8 cellular contexts compared by ENCODE assay signal in genomic region chr20:23889775-23890187, GRCh38. TPM values are rescaled to one million over a fixed set of nuclear protein-coding genes. Genes with fewer than 3 reads are reported as not detected.
DNase-seq lines count a peak whose midpoint lies in the region; ATAC-seq and TF ChIP-seq lines count a peak whose summit lies in the region.

No MANE protein-coding gene starts in this region.

- no peaks in the 10 kb centered on the region for H3K9me3 ChIP-seq in CD4-positive, alpha-beta T cell (ENCODE audit: control insufficient read depth, low read length)
- H3K9me3 ChIP-seq in heart right ventricle, result peaks cover 0 to 3% (median 0%) of the 10 kb centered on the region in 11 donors
- H3K9me3 ChIP-seq in sigmoid colon, result no peaks in the 10 kb centered on the region

- H3K27ac Mint-ChIP-seq in CD4-positive, alpha-beta T cell, result no peak overlapping the region

- H3K27me3 Mint-ChIP-seq in CD4-positive, alpha-beta T cell, result no peaks in the 10 kb centered on the region

- intact Hi-C loops in CD4-positive, alpha-beta T cell (cut with DNase I, micrococcal nuclease), result loop anchor here (1.0 to 10.0 kb wide), 9 partner anchors 45 to 1025 kb away; no protein-coding TSS in a partner anchor
- intact Hi-C loops in heart right ventricle (cut with DNase I), result no loop called here
- intact Hi-C loops in sigmoid colon (cut with DNase I), result loop anchor here (10.0 kb wide), 1 partner anchor 1025 kb away; no protein-coding TSS in a partner anchor

- no peaks in the 10 kb centered on the region for H3K27me3 ChIP-seq in CD4-positive, alpha-beta T cell (ENCODE audit: control insufficient read depth, insufficient read depth, low read length)
- H3K27me3 ChIP-seq in heart right ventricle (peaks cover 0 to 34% (median 6%) of the 10 kb centered on the region in 7 donors), sigmoid colon (peaks cover 0 to 3% (median 0%) of the 10 kb centered on the region in 3 donors)

- CTCF ChIA-PET in CD4-positive, alpha-beta T cell (lab: Charles Lee), result no interaction called here

- no peaks in the 10 kb centered on the region for H3K4me1 ChIP-seq in heart right ventricle
- no peaks in the 10 kb centered on the region for H3K4me1 ChIP-seq in sigmoid colon

- H3K36me3 ChIP-seq in heart right ventricle (no peaks in the 10 kb centered on the region), sigmoid colon (no peaks in the 10 kb centered on the region)

- H3K27ac ChIP-seq in CD4-positive, alpha-beta T cell (ENCODE audit: low read depth, low read length), result no peak overlapping the region
- H3K27ac ChIP-seq in heart right ventricle (no peak overlapping the region), sigmoid colon (no peak overlapping the region)

- peak; percentile 76 for TF ChIP-seq CTCF in CD4-positive, alpha-beta T cell (IDR thresholded peaks at IDR 0.05)
- TF ChIP-seq CTCF in heart right ventricle (IDR thresholded peaks at IDR 0.05), result peak; percentile 35 to 87 (median 71)
- peak; percentile 7 to 60 (median 43) for TF ChIP-seq CTCF in sigmoid colon (IDR thresholded peaks at IDR 0.05)

- peak; percentile 31 to 67 (median 56) for DNase-seq in CD4-positive, alpha-beta T cell
- DNase-seq in KG1 (lab: John Stamatoyannopoulos, UW), result peak; percentile 6
- DNase-seq in activated naive CD4-positive, alpha-beta T cell treated with anti-CD3 and anti-CD28 coated beads, Interleukin-2, amount 50 U/mL, for 16 hours, result peak; percentile 62
- DNase-seq in heart right ventricle, result peak; percentile 16 to 29
- DNase-seq in sigmoid colon, result no peak

- H3K9me3 Mint-ChIP-seq in CD4-positive, alpha-beta T cell, result no peaks in the 10 kb centered on the region

- POLR2A ChIA-PET in CD4-positive, alpha-beta T cell (lab: Charles Lee), result no interaction called here

- no peaks in the 10 kb centered on the region for H3K36me3 Mint-ChIP-seq in CD4-positive, alpha-beta T cell (ENCODE audit: low read depth)

- peak; percentile 98 for ATAC-seq in CD4-positive, alpha-beta T cell (ENCODE audit: poor library complexity)
- ATAC-seq in GM19397 (IDR thresholded peaks at IDR 0.05; ENCODE audit: unreplicated experiment) (peak; percentile 84), SK-N-SH treated with all-trans-retinoic acid at 6 μM for 48 hours (peak; percentile 90), heart right ventricle (peak; percentile 75 to 89 (median 84)), GM21528 (IDR thresholded peaks at IDR 0.05; ENCODE audit: low FRiP score, unreplicated experiment) (no peak)

- no peak for TF ChIP-seq EP300 in sigmoid colon (IDR thresholded peaks at IDR 0.05)

- WGBS in heart right ventricle, 2 donors, result 38 to 39% methylated on average over 8 of the region's 8 CpGs
- WGBS in sigmoid colon, 2 donors, result 38 to 40% methylated on average over 8 of the region's 8 CpGs

- H3K4me3 Mint-ChIP-seq in CD4-positive, alpha-beta T cell, result no peak overlapping the region

- H3K4me1 Mint-ChIP-seq in CD4-positive, alpha-beta T cell (ENCODE audit: low read depth), result peaks cover 4% of the 10 kb centered on the region

- H3K4me3 ChIP-seq in heart right ventricle (no peak overlapping the region), sigmoid colon (no peak overlapping the region)

- TF ChIP-seq POLR2A in sigmoid colon (IDR thresholded peaks at IDR 0.05), result no peak

TF ChIP-seq in SK-N-SH treated with all-trans-retinoic acid at 6 μM for 48 hours, 23 proteins besides CTCF, POLR2A, EP300 and RAD21:
- TF ChIP-seq TCF4 (CRISPR knock-in tag; IDR thresholded peaks at IDR 0.05; ENCODE audit: borderline replicate concordance) (no peak), RARB (CRISPR knock-in tag; IDR thresholded peaks at IDR 0.05) (no peak), ESRRG (CRISPR knock-in tag; IDR thresholded peaks at IDR 0.05) (no peak)

RNA-seq across cellular contexts. Expression of gene CST5, which starts 10.2 kb away (rescaled TPM):
- total RNA-seq in CD4-positive, alpha-beta T cell, result not detected
- total RNA-seq in heart right ventricle (not detected), sigmoid colon (not detected)
- polyA plus RNA-seq in heart right ventricle (not detected), sigmoid colon (not detected)

Comparison
In these comparisons a context has a peak if more than half of its experiments do, and no peak if none do; other contexts are left out.
1. intact Hi-C loops: an anchor here in CD4-positive, alpha-beta T cell (1.0 to 10.0 kb wide) and sigmoid colon (10.0 kb wide); none called in heart right ventricle.